ENCODE assay signal across 1 cellular context in the genomic region with DNA sequence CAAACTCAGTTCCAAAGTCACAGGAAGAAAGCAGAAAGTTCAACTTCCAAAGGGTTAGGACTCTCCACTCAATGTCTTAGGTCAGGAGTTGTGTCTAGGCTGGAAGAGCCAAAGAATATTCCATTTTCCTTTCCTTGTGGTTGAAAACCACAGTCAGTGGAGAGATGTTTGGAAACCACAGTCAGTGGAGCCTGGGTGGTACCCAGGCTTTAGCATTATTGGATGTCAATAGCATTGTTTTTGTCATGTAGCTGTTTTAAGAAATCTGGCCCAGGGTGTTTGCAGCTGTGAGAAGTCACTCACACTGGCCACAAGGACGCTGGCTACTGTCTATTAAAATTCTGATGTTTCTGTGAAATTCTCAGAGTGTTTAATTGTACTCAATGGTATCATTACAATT.
TF ChIP-seq lines count a peak whose summit lies in the region.

No MANE protein-coding gene starts in this region.

TF ChIP-seq in K562, 482 proteins besides CTCF, POLR2A, EP300 and RAD21:
- TF ChIP-seq, protein P1, sequence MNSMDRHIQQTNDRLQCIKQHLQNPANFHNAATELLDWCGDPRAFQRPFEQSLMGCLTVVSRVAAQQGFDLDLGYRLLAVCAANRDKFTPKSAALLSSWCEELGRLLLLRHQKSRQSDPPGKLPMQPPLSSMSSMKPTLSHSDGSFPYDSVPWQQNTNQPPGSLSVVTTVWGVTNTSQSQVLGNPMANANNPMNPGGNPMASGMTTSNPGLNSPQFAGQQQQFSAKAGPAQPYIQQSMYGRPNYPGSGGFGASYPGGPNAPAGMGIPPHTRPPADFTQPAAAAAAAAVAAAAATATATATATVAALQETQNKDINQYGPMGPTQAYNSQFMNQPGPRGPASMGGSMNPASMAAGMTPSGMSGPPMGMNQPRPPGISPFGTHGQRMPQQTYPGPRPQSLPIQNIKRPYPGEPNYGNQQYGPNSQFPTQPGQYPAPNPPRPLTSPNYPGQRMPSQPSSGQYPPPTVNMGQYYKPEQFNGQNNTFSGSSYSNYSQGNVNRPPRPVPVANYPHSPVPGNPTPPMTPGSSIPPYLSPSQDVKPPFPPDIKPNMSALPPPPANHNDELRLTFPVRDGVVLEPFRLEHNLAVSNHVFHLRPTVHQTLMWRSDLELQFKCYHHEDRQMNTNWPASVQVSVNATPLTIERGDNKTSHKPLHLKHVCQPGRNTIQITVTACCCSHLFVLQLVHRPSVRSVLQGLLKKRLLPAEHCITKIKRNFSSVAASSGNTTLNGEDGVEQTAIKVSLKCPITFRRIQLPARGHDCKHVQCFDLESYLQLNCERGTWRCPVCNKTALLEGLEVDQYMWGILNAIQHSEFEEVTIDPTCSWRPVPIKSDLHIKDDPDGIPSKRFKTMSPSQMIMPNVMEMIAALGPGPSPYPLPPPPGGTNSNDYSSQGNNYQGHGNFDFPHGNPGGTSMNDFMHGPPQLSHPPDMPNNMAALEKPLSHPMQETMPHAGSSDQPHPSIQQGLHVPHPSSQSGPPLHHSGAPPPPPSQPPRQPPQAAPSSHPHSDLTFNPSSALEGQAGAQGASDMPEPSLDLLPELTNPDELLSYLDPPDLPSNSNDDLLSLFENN (IDR thresholded peaks at IDR 0.05; ENCODE audit: low read depth in 2 of 2, low read length in 2 of 2) = 0 out of 4 replicates have a peak, but pooled peaks of 1 of the 2 experiments have one; percentile 54
- TF ChIP-seq, protein P2, sequence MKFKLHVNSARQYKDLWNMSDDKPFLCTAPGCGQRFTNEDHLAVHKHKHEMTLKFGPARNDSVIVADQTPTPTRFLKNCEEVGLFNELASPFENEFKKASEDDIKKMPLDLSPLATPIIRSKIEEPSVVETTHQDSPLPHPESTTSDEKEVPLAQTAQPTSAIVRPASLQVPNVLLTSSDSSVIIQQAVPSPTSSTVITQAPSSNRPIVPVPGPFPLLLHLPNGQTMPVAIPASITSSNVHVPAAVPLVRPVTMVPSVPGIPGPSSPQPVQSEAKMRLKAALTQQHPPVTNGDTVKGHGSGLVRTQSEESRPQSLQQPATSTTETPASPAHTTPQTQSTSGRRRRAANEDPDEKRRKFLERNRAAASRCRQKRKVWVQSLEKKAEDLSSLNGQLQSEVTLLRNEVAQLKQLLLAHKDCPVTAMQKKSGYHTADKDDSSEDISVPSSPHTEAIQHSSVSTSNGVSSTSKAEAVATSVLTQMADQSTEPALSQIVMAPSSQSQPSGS (CRISPR knock-in tag; IDR thresholded peaks at IDR 0.05) = no peak
- TF ChIP-seq ZNF586 (CRISPR knock-in tag; conservative IDR thresholded peaks at IDR 0.05) = no peak
TF ChIP-seq in K562: peak in this region for 1.
